27 cellular contexts compared by ENCODE assay signal in genomic region chr1:199741586-199741985, GRCh38.
"Had no signal": no experiment of that assay in that cellular context is flagged by ENCODE, and none has a peak within 500 bp of the region (broad histone marks: within the 10 kb centered on the region; RNA-seq: fewer than 3 reads in every experiment).

No MANE protein-coding gene starts in this region.

- H3K9me3 ChIP-seq: lower lobe of right lung, neutrophil, right atrium auricular region, right lobe of liver, transverse colon, upper lobe of left lung had no signal

- H3K4me3 ChIP-seq: lower lobe of right lung, neural progenitor cell, right atrium auricular region, right lobe of liver, smooth muscle cell, transverse colon, upper lobe of left lung had no signal

- DNase-seq: hypothalamus; immature natural killer cell; kidney; left colon; lower lobe of right lung; mammary epithelial cell; mesenchymal stem cell; naive B cell; natural killer cell; nephron progenitor cell; occipital lobe; right lobe of liver; stimulated activated CD4-positive, alpha-beta T cell treated with anti-CD3 and anti-CD28 coated beads, Interleukin-1b, Interleukin-23, amount 100 ng/mL, for 48 hours; stimulated activated CD4-positive, alpha-beta T cell treated with anti-CD3 and anti-CD28 coated beads, Interleukin-2, amount 100 ng/mL, for 48 hours; stimulated activated CD4-positive, alpha-beta T cell treated with anti-CD3 and anti-CD28 coated beads, Interleukin-4, amount 100 ng/mL, for 4 hours; stimulated activated CD8-positive, alpha-beta memory T cell treated with anti-CD3 and anti-CD28 coated beads, Interleukin-4, amount 100 ng/mL, for 48 hours; stimulated activated naive CD4-positive, alpha-beta T cell treated with Interleukin-2 at 50 U/mL for 16 hours; stimulated activated naive CD8-positive, alpha-beta T cell treated with anti-CD3 and anti-CD28 coated beads, Interleukin-15, amount 100 ng/mL, for 72 hours; substantia nigra; transverse colon; upper lobe of left lung had no signal

- H2AFZ ChIP-seq: neural progenitor cell, parathyroid adenoma had no signal

- H3K4me1 ChIP-seq: lower lobe of right lung, neural progenitor cell, parathyroid adenoma, right atrium auricular region, transverse colon, upper lobe of left lung had no signal

- H3K27ac ChIP-seq: lower lobe of right lung, neural progenitor cell, neutrophil, parathyroid adenoma, right atrium auricular region, right lobe of liver, transverse colon, upper lobe of left lung had no signal

- H3K9ac ChIP-seq: neural progenitor cell, parathyroid adenoma had no signal

- FAIRE-seq: islet of Langerhans, kidney had no signal

- H3K79me2 ChIP-seq: parathyroid adenoma had no signal

- H3K36me3 ChIP-seq: lower lobe of right lung, neural progenitor cell, neutrophil, right atrium auricular region, right lobe of liver, transverse colon, upper lobe of left lung had no signal

- H3K27me3 ChIP-seq: neural progenitor cell, neutrophil, right atrium auricular region, right lobe of liver, transverse colon, upper lobe of left lung had no signal

- H3K4me2 ChIP-seq: neural progenitor cell, smooth muscle cell had no signal

- ATAC-seq: left colon; lower lobe of right lung; natural killer cell; right lobe of liver; stimulated activated naive CD8-positive, alpha-beta T cell treated with anti-CD3 and anti-CD28 coated beads, Interleukin-15, amount 100 ng/mL, for 72 hours had no signal
